In genomic region chr7:91420606-91421390, GRCh38 we compare ENCODE assay signal across 21 cellular contexts.
A peak's percentile ranks its signal among the peaks of the same experiment; 100 is the strongest.
DNase-seq lines count a peak whose midpoint lies in the region; ATAC-seq, FAIRE-seq and TF ChIP-seq lines count a peak whose summit lies in the region.
"Had no signal": no experiment of that assay in that cellular context is flagged by ENCODE, and none has a peak within 500 bp of the region (broad histone marks: within the 10 kb centered on the region; RNA-seq: fewer than 3 reads in every experiment).

No MANE protein-coding gene starts in this region.

- H3K9me3 ChIP-seq in H1 (ENCODE audit: insufficient read depth in 2 of 2, low read depth in 1 of 2, low read length in 1 of 2) (no peaks in the 10 kb centered on the region), trophoblast cell (ENCODE audit: insufficient read depth, low read depth, low read length) (no peaks in the 10 kb centered on the region), MM.1S (replicated peaks; ENCODE audit: insufficient read depth, low read length) (no peaks in the 10 kb centered on the region), suprapubic skin (no peaks in the 10 kb centered on the region)
- H3K9me3 ChIP-seq: Caco-2, SK-N-SH had no signal

- no peak overlapping the region for H4K5ac ChIP-seq in H1 (ENCODE audit: insufficient read length, low read depth, low read length)

- no peak for TF ChIP-seq POLR2A in H1 (IDR thresholded peaks at IDR 0.05; ENCODE audit: control extremely low read depth in 1 of 2, low read depth in 2 of 2, low read length in 2 of 2)
- no peak for TF ChIP-seq POLR2A in suprapubic skin (IDR thresholded peaks at IDR 0.05)

- H3K23ac ChIP-seq in H1 (ENCODE audit: insufficient read length) (no peak overlapping the region), trophoblast cell (ENCODE audit: low read length) (peak overlapping the region; percentile 49)

- H3K4me2 ChIP-seq in GM23338 (peak overlapping the region; percentile 20), H1 (ENCODE audit: insufficient read depth in 1 of 2, low read depth in 2 of 2, low read length in 2 of 2) (peak overlapping the region in 1 of 2 experiments; percentile 33; a peak in 1 of 4 replicates), trophoblast cell (ENCODE audit: low read length) (no peak overlapping the region), MM.1S (ENCODE audit: low read depth, low read length) (no peak overlapping the region)
- H3K4me2 ChIP-seq: SK-N-SH had no signal

- H4K8ac ChIP-seq in H1 (ENCODE audit: extremely low read depth, insufficient read depth, low read length) (no peak overlapping the region), trophoblast cell (ENCODE audit: low read depth, low read length) (no peak overlapping the region)

- 58% methylated on average over 12 of the region's 12 CpGs; no CpG with 5 or more reads in 1 of the 2 experiments for WGBS in H1 (ENCODE audit: extremely low coverage in 1 of 2, insufficient coverage in 1 of 2, insufficient read length in 1 of 2, insufficient replicate concordance in 2 of 2, low coverage in 1 of 2, low lambda C conversion rate in 2 of 2, missing lambda C conversion rate in 1 of 2), 2 experiments
- WGBS in trophoblast cell (ENCODE audit: extremely low coverage, insufficient coverage, insufficient read length): no CpG with 5 or more reads among the region's 12 CpGs
- 83% methylated on average over 12 of the region's 12 CpGs for WGBS in suprapubic skin

- no peaks in the 10 kb centered on the region for H3K36me3 ChIP-seq in GM23338 (ENCODE audit: insufficient read depth)
- no peaks in the 10 kb centered on the region for H3K36me3 ChIP-seq in H1 (ENCODE audit: control insufficient read depth in 2 of 4, insufficient read depth in 4 of 4, low read length in 3 of 4)
- no peaks in the 10 kb centered on the region for H3K36me3 ChIP-seq in trophoblast cell (ENCODE audit: control insufficient read depth in 1 of 2, insufficient read depth in 2 of 2, low read length in 2 of 2)
- H3K36me3 ChIP-seq in MM.1S (replicated peaks; ENCODE audit: insufficient read depth, low read length): no peaks in the 10 kb centered on the region
- no peaks in the 10 kb centered on the region for H3K36me3 ChIP-seq in suprapubic skin

- no peaks in the 10 kb centered on the region for H3K27me3 ChIP-seq in GM23338 (ENCODE audit: insufficient read depth)
- H3K27me3 ChIP-seq in H1 (replicated peaks in 1 of 4; ENCODE audit: control insufficient read depth in 3 of 4, extremely low read depth in 1 of 4, insufficient read depth in 3 of 4, low read length in 3 of 4): peaks cover 0 to 1% (median 0%) of the 10 kb centered on the region in 4 experiments; a peak in 1 of 7 replicates
- no peaks in the 10 kb centered on the region for H3K27me3 ChIP-seq in trophoblast cell (ENCODE audit: insufficient read depth, low read length)
- no peaks in the 10 kb centered on the region for H3K27me3 ChIP-seq in MM.1S (replicated peaks; ENCODE audit: insufficient read depth, low read length)
- no peaks in the 10 kb centered on the region for H3K27me3 ChIP-seq in suprapubic skin

- no peak overlapping the region for H3K18ac ChIP-seq in H1 (ENCODE audit: extremely low read depth, low read length)
- H3K18ac ChIP-seq in trophoblast cell (ENCODE audit: low read length): no peak overlapping the region

- H2AFZ ChIP-seq in GM23338: no peak overlapping the region
- H2AFZ ChIP-seq in H1 (ENCODE audit: low read length): no peak overlapping the region
- no peak overlapping the region for H2AFZ ChIP-seq in trophoblast cell (ENCODE audit: insufficient read depth, low read length, poor library complexity)
- no peak overlapping the region for H2AFZ ChIP-seq in MM.1S (ENCODE audit: low read length)

- peak; percentile 86 for ATAC-seq in GM23338

- no peak for TF ChIP-seq EP300 in H1 (IDR thresholded peaks at IDR 0.05; ENCODE audit: borderline replicate concordance in 1 of 2, low read depth in 2 of 2, low read length in 2 of 2)
- TF ChIP-seq EP300 in suprapubic skin (IDR thresholded peaks at IDR 0.05): no peak

- H3F3A ChIP-seq in GM23338 (replicated peaks; ENCODE audit: low read depth): no peaks in the 10 kb centered on the region
- H3F3A ChIP-seq in MM.1S (ENCODE audit: insufficient read depth, low read length): no peaks in the 10 kb centered on the region

- H2BK5ac ChIP-seq in H1 (ENCODE audit: low read depth, low read length): no peak overlapping the region
- no peak overlapping the region for H2BK5ac ChIP-seq in trophoblast cell (ENCODE audit: low read depth, low read length, poor library complexity)

- DNase-seq in GM23338 (ENCODE audit: low spot score) (peak; percentile 73), NCI-H524 treated with DMSO at 0.1 percent for 48 hours (lab: John Stamatoyannopoulos, UW) (peak; percentile 62), H1 (ENCODE audit: low read depth in 1 of 2, low spot score in 2 of 2) (no peak), trophoblast cell (no peak), MM.1S (no peak), suprapubic skin (ENCODE audit: low spot score in 2 of 2) (no peak)
- DNase-seq in central memory CD4-positive, alpha-beta T cell: no peak
- DNase-seq: Caco-2; CD4-positive, alpha-beta T cell; EL; GF-D8; HFFc6; NCI-H1092 treated with DMSO at 0.1 percent for 48 hours; NCI-H146; NCI-H2029; NCI-H69; SHP77 treated with DMSO at 0.1 percent for 48 hours; SK-N-SH; T-helper 2 cell had no signal

- H2BK20ac ChIP-seq in H1 (ENCODE audit: low read length): no peak overlapping the region

- H3K27me3 Mint-ChIP-seq in GM23338 (ENCODE audit: insufficient read depth, low read depth, poor library complexity): no peaks in the 10 kb centered on the region
- H3K27me3 Mint-ChIP-seq: CD4-positive, alpha-beta T cell had no signal

- H2AK5ac ChIP-seq in H1 (ENCODE audit: low read depth, low read length) (no peak overlapping the region), trophoblast cell (ENCODE audit: low read length) (no peak overlapping the region)

- peaks cover 23% of the 10 kb centered on the region for H3K4me1 Mint-ChIP-seq in GM23338

- H3K9me3 Mint-ChIP-seq in GM23338: no peaks in the 10 kb centered on the region
- H3K9me3 Mint-ChIP-seq: HFFc6 had no signal

- H2BK12ac ChIP-seq in H1 (ENCODE audit: low read depth, low read length): no peak overlapping the region
- no peak overlapping the region for H2BK12ac ChIP-seq in trophoblast cell (ENCODE audit: low read length)

- peak; percentile 73 for FAIRE-seq in H1 (lab: Jason Lieb, UNC)
- FAIRE-seq: H54 had no signal

- no peak overlapping the region for H3K9ac ChIP-seq in H1 (replicated peaks in 1 of 4; ENCODE audit: extremely low read depth in 1 of 4, low read depth in 3 of 4, low read length in 3 of 4)
- H3K9ac ChIP-seq in trophoblast cell (ENCODE audit: low read length): no peak overlapping the region
- H3K9ac ChIP-seq in MM.1S (ENCODE audit: low read length): no peak overlapping the region
- H3K9ac ChIP-seq: SK-N-SH had no signal

- TF ChIP-seq CTCF in GM23338 (conservative IDR thresholded peaks at IDR 0.05; ENCODE audit: low read depth in 2 of 2) (no peak), H1 (IDR thresholded peaks at IDR 0.05; ENCODE audit: control extremely low read depth in 1 of 3, insufficient read depth in 1 of 3, low read depth in 1 of 3, low read length in 3 of 3) (no peak), MM.1S (IDR thresholded peaks at IDR 0.05; ENCODE audit: low read length) (no peak), suprapubic skin (IDR thresholded peaks at IDR 0.05) (no peak)

- no peak overlapping the region for H3K4ac ChIP-seq in H1 (replicated peaks; ENCODE audit: insufficient read length, low read depth, low read length)
- no peak overlapping the region for H3K4ac ChIP-seq in trophoblast cell (ENCODE audit: low read depth, low read length)

- H4K20me1 ChIP-seq in GM23338 (replicated peaks; ENCODE audit: insufficient read depth): no peaks in the 10 kb centered on the region
- H4K20me1 ChIP-seq in H1 (replicated peaks in 1 of 2; ENCODE audit: control insufficient read depth in 1 of 2, insufficient read depth in 2 of 2, low read length in 2 of 2): no peaks in the 10 kb centered on the region
- H4K20me1 ChIP-seq in MM.1S (ENCODE audit: insufficient read depth, low read length): no peaks in the 10 kb centered on the region

- H3K4me1 ChIP-seq in GM23338 (ENCODE audit: insufficient read depth) (peaks cover 9% of the 10 kb centered on the region; the same call in 1 of the 2 replicates), H1 (replicated peaks in 1 of 4; ENCODE audit: control insufficient read depth in 3 of 4, insufficient read depth in 4 of 4, low read length in 3 of 4) (peaks cover 0 to 4% (median 1%) of the 10 kb centered on the region in 4 experiments; a peak in 2 of 7 replicates), trophoblast cell (ENCODE audit: control insufficient read depth in 1 of 2, insufficient read depth in 2 of 2, low read length in 2 of 2) (no peaks in the 10 kb centered on the region), MM.1S (ENCODE audit: low read length) (no peaks in the 10 kb centered on the region), suprapubic skin (no peaks in the 10 kb centered on the region)
- H3K4me1 ChIP-seq: Caco-2 had no signal

- H3K56ac ChIP-seq in H1 (replicated peaks; ENCODE audit: insufficient read length, low read depth, low read length): no peak overlapping the region

- no peak overlapping the region for H4K91ac ChIP-seq in H1 (replicated peaks; ENCODE audit: insufficient read length, low read length)
- no peak overlapping the region for H4K91ac ChIP-seq in trophoblast cell (ENCODE audit: low read depth, low read length)

- H3K9me2 ChIP-seq in GM23338 (ENCODE audit: insufficient read depth) (no peaks in the 10 kb centered on the region; the same call in 1 of the 2 replicates), MM.1S (replicated peaks; ENCODE audit: insufficient read depth, low read length) (no peaks in the 10 kb centered on the region)
- H3K9me2 ChIP-seq: SK-N-SH had no signal

- H2BK15ac ChIP-seq in H1 (ENCODE audit: low read length): no peak overlapping the region

- no peak overlapping the region for H3K4me3 Mint-ChIP-seq in GM23338
- H3K4me3 Mint-ChIP-seq: CD4-positive, alpha-beta T cell; HFFc6 had no signal

- H3K23me2 ChIP-seq in H1 (ENCODE audit: low read depth, low read length): no peaks in the 10 kb centered on the region

- CTCF ChIA-PET in H1 (lab: Charles Lee; ENCODE audit: partially characterized antibody): interaction anchor here (0.6 to 1.3 kb wide), 2 partner anchors 17 to 331 kb away, joined by 3 read pairs; no protein-coding TSS in a partner anchor

- no peak overlapping the region for H4K12ac ChIP-seq in trophoblast cell (ENCODE audit: low read depth, low read length)

- H3K79me1 ChIP-seq in H1 (ENCODE audit: low read depth, low read length) (no peaks in the 10 kb centered on the region), trophoblast cell (ENCODE audit: low read length) (no peaks in the 10 kb centered on the region)

- H3K27ac ChIP-seq in GM23338 (ENCODE audit: low read depth): no peak overlapping the region
- H3K27ac ChIP-seq in H1 (ENCODE audit: low read depth, low read length): no peak overlapping the region
- H3K27ac ChIP-seq in trophoblast cell (ENCODE audit: low read depth, low read length): no peak overlapping the region
- no peak overlapping the region for H3K27ac ChIP-seq in MM.1S (ENCODE audit: low read length)
- H3K27ac ChIP-seq in suprapubic skin: no peak overlapping the region
- H3K27ac ChIP-seq: RWPE1 had no signal

- H3K79me2 ChIP-seq in GM23338 (replicated peaks; ENCODE audit: insufficient read depth) (no peaks in the 10 kb centered on the region), H1 (ENCODE audit: control insufficient read depth in 1 of 2, insufficient read depth in 2 of 2, low read length in 2 of 2) (no peaks in the 10 kb centered on the region), trophoblast cell (ENCODE audit: control insufficient read depth, insufficient read depth, low read length, poor library complexity) (no peaks in the 10 kb centered on the region), MM.1S (ENCODE audit: low read length) (no peaks in the 10 kb centered on the region)

- H3K14ac ChIP-seq in H1 (ENCODE audit: insufficient read length) (no peak overlapping the region), trophoblast cell (ENCODE audit: low read length) (no peak overlapping the region)

- H3K36me3 Mint-ChIP-seq in GM23338 (ENCODE audit: low read depth): no peaks in the 10 kb centered on the region

- POLR2A ChIA-PET in H1 (lab: Charles Lee; ENCODE audit: partially characterized antibody): no interaction called here

- H2BK120ac ChIP-seq in H1 (replicated peaks; ENCODE audit: low read depth, low read length) (no peak overlapping the region), trophoblast cell (ENCODE audit: insufficient read depth, low read length, poor library complexity) (no peak overlapping the region)

- H3K4me3 ChIP-seq in GM23338 (no peak overlapping the region), H1 (ENCODE audit: extremely low read depth in 1 of 4, insufficient read depth in 2 of 4, low read depth in 3 of 4, low read length in 4 of 4) (no peak overlapping the region; a peak in 1 of 8 replicates), trophoblast cell (ENCODE audit: low read depth, low read length) (no peak overlapping the region), MM.1S (ENCODE audit: low read length) (no peak overlapping the region), suprapubic skin (no peak overlapping the region)

- no peak overlapping the region for H3K27ac Mint-ChIP-seq in GM23338
- H3K27ac Mint-ChIP-seq: CD4-positive, alpha-beta T cell; HFFc6 had no signal

- no peak for TF ChIP-seq RAD21 in H1 (IDR thresholded peaks at IDR 0.05 in 1 of 2, conservative IDR thresholded peaks at IDR 0.05 in 1 of 2; ENCODE audit: low read depth in 2 of 2, low read length in 2 of 2)

Comparison
In these comparisons a context has a peak if more than half of its experiments do, and no peak if none do; other contexts are left out.
1. DNase-seq: peak in GM23338 (single experiment) and NCI-H524 treated with DMSO at 0.1 percent for 48 hours (single experiment); none in H1 (0 of 2), trophoblast cell (0 of 2), MM.1S (single experiment), suprapubic skin (0 of 2) and central memory CD4-positive, alpha-beta T cell (single experiment).